In the genomic region with DNA sequence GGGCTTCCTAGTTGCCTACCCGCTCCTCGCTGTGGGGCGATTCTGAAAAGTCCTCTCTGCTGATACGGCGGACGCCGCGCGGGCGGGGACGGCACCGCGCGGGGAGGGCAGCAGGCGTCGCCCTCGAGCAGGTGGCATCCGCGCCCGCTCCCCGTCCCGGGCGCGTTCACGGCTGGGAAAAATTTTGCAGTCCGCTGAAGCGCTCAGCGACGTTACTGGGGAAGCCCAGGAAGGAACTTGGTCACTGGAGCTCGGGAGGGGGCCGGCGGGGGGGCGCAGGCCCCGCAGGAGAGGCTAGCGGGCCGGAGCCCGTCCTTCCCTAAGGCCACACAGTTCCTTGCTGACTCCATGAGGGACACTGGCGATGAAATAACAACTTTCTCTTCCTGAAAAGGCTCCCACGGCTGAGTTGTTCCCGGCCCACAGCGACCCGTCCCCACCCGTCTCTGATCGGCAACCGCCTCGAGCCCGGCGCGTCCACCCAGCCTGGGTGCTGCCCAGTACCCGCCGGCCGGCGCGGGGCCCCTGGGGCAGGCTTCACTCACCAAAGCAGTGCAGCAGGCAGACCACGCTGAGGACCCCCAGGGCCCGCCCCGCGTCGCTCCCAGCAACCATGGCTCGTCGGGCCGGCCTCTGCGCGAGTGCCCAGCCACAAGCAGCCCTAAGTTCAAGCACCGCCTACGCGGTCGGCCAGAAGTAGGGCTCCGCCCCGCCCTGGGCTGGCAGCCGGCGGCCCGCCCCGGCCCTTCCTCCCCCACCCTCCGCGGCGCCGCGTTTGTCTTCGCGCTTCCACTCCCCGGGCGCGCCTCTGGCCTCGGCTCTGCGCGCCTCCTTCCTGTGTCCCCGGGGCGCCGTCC, we compare ENCODE assay signal across 8 cellular contexts. TPM values are rescaled to one million over a fixed set of nuclear protein-coding genes. Genes with fewer than 3 reads are reported as not detected.
DNase-seq lines count a peak whose midpoint lies in the region; ATAC-seq and TF ChIP-seq lines count a peak whose summit lies in the region.

A gene with protein sequence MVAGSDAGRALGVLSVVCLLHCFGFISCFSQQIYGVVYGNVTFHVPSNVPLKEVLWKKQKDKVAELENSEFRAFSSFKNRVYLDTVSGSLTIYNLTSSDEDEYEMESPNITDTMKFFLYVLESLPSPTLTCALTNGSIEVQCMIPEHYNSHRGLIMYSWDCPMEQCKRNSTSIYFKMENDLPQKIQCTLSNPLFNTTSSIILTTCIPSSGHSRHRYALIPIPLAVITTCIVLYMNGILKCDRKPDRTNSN (minus strand): TSS at position 669 of the 857 bp plus-strand sequence. CDS start 54 bp downstream, at position 615.

- H3K9me2 ChIP-seq in SK-N-SH, result no peaks in the 10 kb centered on the region

- no peak for TF ChIP-seq EP300 in SK-N-SH (IDR thresholded peaks at IDR 0.05; ENCODE audit: borderline replicate concordance in 1 of 2, low read depth in 1 of 2, low read length in 1 of 2)

- peak within 1 kb of the TSS; percentile 95 for H3K9ac ChIP-seq in SK-N-SH

- H3F3A ChIP-seq in SK-N-SH (replicated peaks; ENCODE audit: insufficient read depth), result peaks cover 8% of the 10 kb centered on the region

- intact Hi-C loops in testis (cut with DNase I; ENCODE audit: low total_unique reads), result no loop called here

- POLR2A ChIA-PET in SK-N-SH (lab: Yijun Ruan, JAX), result interaction anchor here (0.6 kb wide), 1 partner anchor 152 kb away, joined by 3 read pairs; no protein-coding TSS in a partner anchor

- no peaks in the 10 kb centered on the region for H4K20me1 ChIP-seq in SK-N-SH (ENCODE audit: insufficient read depth)

- CTCF ChIA-PET in SK-N-SH (lab: Yijun Ruan, JAX), result interaction anchor here (0.5 to 2.4 kb wide), 14 partner anchors 9 to 1281 kb away, joined by 3 to 7 read pairs (median 3); no protein-coding TSS in a partner anchor

- H3K27me3 ChIP-seq in SK-N-SH (ENCODE audit: insufficient read depth) (no peaks in the 10 kb centered on the region), testis (no peaks in the 10 kb centered on the region)

- H3K9me3 ChIP-seq in SK-N-SH, result no peaks in the 10 kb centered on the region
- H3K9me3 ChIP-seq in testis, result no peaks in the 10 kb centered on the region

- TF ChIP-seq POLR2A in testis (IDR thresholded peaks at IDR 0.05), result no peak

- H3K27ac ChIP-seq in SK-N-SH (ENCODE audit: low read depth in 2 of 2, low read length in 1 of 2) (peak within 1 kb of the TSS; percentile 91 to 94), testis (peak within 1 kb of the TSS; percentile 91 to 94)

- H3K36me3 ChIP-seq in SK-N-SH (replicated peaks in 1 of 2; ENCODE audit: control insufficient read depth in 1 of 2, insufficient read depth in 2 of 2, low read length in 1 of 2), result no peaks in the 10 kb centered on the region
- no peaks in the 10 kb centered on the region for H3K36me3 ChIP-seq in testis (ENCODE audit: low read depth, missing control alignments)

- H2AFZ ChIP-seq in SK-N-SH (ENCODE audit: low read depth), result peak within 1 kb of the TSS; percentile 80

- peak; percentile 51 for TF ChIP-seq RAD21 in SK-N-SH (IDR thresholded peaks at IDR 0.05; ENCODE audit: low read length)

- 0% methylated on average over 15 of the region's 90 CpGs for WGBS in SK-N-SH (ENCODE audit: low lambda C conversion rate)
- WGBS in testis, 2 donors, result 0% methylated on average over 17 to 84 of the region's 90 CpGs

- TF ChIP-seq CTCF in LNCAP (IDR thresholded peaks at IDR 0.05) (peak; percentile 80), SK-N-SH (IDR thresholded peaks at IDR 0.05) (peak; percentile 64), omental fat pad (IDR thresholded peaks at IDR 0.05) (no peak), testis (IDR thresholded peaks at IDR 0.05) (peak; percentile 39 to 64 (median 46))

- peak; percentile 89 for ATAC-seq in omental fat pad (ENCODE audit: low FRiP score)

- H3K4me2 ChIP-seq in SK-N-SH, result peak within 1 kb of the TSS; percentile 91

- peak; percentile 96 for DNase-seq in GM03348 (ENCODE audit: low spot score)
- peak; percentile 15 for DNase-seq in GOT3 (lab: John Stamatoyannopoulos, UW)
- DNase-seq in SK-N-SH, result peak; percentile 94
- peak; percentile 78 for DNase-seq in activated naive CD4-positive, alpha-beta T cell treated with anti-CD3 and anti-CD28 coated beads, Interleukin-2, amount 50 U/mL, for 16 hours
- DNase-seq in glomerular endothelial cell (ENCODE audit: extremely low read depth, low read depth, low spot score), result no peak
- peak; percentile 59 for DNase-seq in omental fat pad (ENCODE audit: low spot score)
- DNase-seq in testis, result peak; percentile 90

- peaks cover 7 to 22% of the 10 kb centered on the region in 2 experiments; a peak in 2 of 4 replicates for H3K4me1 ChIP-seq in SK-N-SH (ENCODE audit: control insufficient read depth in 1 of 2, insufficient read depth in 2 of 2, low read depth in 1 of 2, low read length in 1 of 2)
- peaks cover 10% of the 10 kb centered on the region for H3K4me1 ChIP-seq in testis

- H3K4me3 ChIP-seq in SK-N-SH (ENCODE audit: low read depth in 2 of 2, low read length in 1 of 2), result peak within 1 kb of the TSS; percentile 80 to 92
- peak within 1 kb of the TSS; percentile 71 to 90 for H3K4me3 ChIP-seq in testis

- H3K79me2 ChIP-seq in SK-N-SH (ENCODE audit: insufficient read depth), result peaks cover 32% of the 10 kb centered on the region

TF ChIP-seq in SK-N-SH, 30 proteins besides CTCF, POLR2A, EP300 and RAD21 (continues in another document):
- TF ChIP-seq, protein P1, sequence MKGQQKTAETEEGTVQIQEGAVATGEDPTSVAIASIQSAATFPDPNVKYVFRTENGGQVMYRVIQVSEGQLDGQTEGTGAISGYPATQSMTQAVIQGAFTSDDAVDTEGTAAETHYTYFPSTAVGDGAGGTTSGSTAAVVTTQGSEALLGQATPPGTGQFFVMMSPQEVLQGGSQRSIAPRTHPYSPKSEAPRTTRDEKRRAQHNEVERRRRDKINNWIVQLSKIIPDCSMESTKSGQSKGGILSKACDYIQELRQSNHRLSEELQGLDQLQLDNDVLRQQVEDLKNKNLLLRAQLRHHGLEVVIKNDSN (IDR thresholded peaks at IDR 0.05; ENCODE audit: borderline replicate concordance, low read depth), result no peak
- TF ChIP-seq REST (IDR thresholded peaks at IDR 0.05; ENCODE audit: low read depth, low read length), result no peak; the same call in 1 of the 2 replicates
- TF ChIP-seq, protein P2, sequence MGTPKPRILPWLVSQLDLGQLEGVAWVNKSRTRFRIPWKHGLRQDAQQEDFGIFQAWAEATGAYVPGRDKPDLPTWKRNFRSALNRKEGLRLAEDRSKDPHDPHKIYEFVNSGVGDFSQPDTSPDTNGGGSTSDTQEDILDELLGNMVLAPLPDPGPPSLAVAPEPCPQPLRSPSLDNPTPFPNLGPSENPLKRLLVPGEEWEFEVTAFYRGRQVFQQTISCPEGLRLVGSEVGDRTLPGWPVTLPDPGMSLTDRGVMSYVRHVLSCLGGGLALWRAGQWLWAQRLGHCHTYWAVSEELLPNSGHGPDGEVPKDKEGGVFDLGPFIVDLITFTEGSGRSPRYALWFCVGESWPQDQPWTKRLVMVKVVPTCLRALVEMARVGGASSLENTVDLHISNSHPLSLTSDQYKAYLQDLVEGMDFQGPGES (IDR thresholded peaks at IDR 0.05; ENCODE audit: low read depth, low read length), result no peak
- no peak for TF ChIP-seq RXRA (IDR thresholded peaks at IDR 0.05; ENCODE audit: borderline replicate concordance, low read depth)
- TF ChIP-seq SMC3 (IDR thresholded peaks at IDR 0.05; ENCODE audit: low read depth, low read length), result peak; percentile 41; the same call in 1 of the 2 replicates
- TF ChIP-seq CHD2 (IDR thresholded peaks at IDR 0.05; ENCODE audit: low read length, partially characterized antibody), result no peak
- 0 out of 2 replicates have a peak, but pooled peaks have one; percentile 24 for TF ChIP-seq TAF1 (IDR thresholded peaks at IDR 0.05; ENCODE audit: borderline replicate concordance, low read depth, low read length)
- no peak for TF ChIP-seq POLR2AphosphoS5 (IDR thresholded peaks at IDR 0.05; ENCODE audit: low read depth, low read length)
- TF ChIP-seq YY1 (IDR thresholded peaks at IDR 0.05; ENCODE audit: low read depth), result no peak
- TF ChIP-seq MXI1 (IDR thresholded peaks at IDR 0.05; ENCODE audit: low read depth, low read length), result peak; percentile 26; the same call in 1 of the 2 replicates

RNA-seq across cellular contexts. Expression of the gene that starts here (rescaled TPM):
- polyA plus RNA-seq in SK-N-SH (2012; rRNA removed) (18.1 and 25.9 TPM in 2 replicates), testis (ENCODE audit: insufficient read depth, low read depth, low replicate concordance) (15.0 TPM)
- 27.7 and 30.0 TPM in 2 replicates for polyA plus RNA-seq in SK-N-SH (2012; cell fraction: cytosol; rRNA removed)
- polyA plus RNA-seq in SK-N-SH (2012; cell fraction: nucleus; rRNA removed), result 6.1 and 18.3 TPM in 2 replicates
- total RNA-seq in glomerular endothelial cell (8.2 and 17.2 TPM in 2 replicates), omental fat pad (10 to 100 TPM; 23.8 to 53.4 (median 27.1) TPM), testis (10 to 100 TPM; 11.4 to 14.9 TPM)

Comparison
In these comparisons a context has a peak if more than half of its experiments do, and no peak if none do; other contexts are left out.
1. CTCF ChIP-seq: peak in LNCAP (single experiment), SK-N-SH (single experiment) and testis (3 of 3); none in omental fat pad (0 of 3).